Comparison of ENCODE assay signal across 15 cellular contexts in genomic region chr2:100397117-100397860, GRCh38. TPM values are rescaled to one million over a fixed set of nuclear protein-coding genes. Genes with fewer than 3 reads are reported as not detected.
DNase-seq lines count a peak whose midpoint lies in the region; ATAC-seq and TF ChIP-seq lines count a peak whose summit lies in the region.
"Had no signal": no experiment of that assay in that cellular context is flagged by ENCODE, and none has a peak within 500 bp of the region (broad histone marks: within the 10 kb centered on the region; RNA-seq: fewer than 3 reads in every experiment).

No MANE protein-coding gene starts in this region.

- H3K9me2 ChIP-seq in SK-N-SH: no peaks in the 10 kb centered on the region

- no peaks in the 10 kb centered on the region for H4K20me1 ChIP-seq in SK-N-SH (ENCODE audit: insufficient read depth)

- H3K4me1 Mint-ChIP-seq in stimulated activated memory B cell treated with anti-CD40 and anti-IgM and Interleukin-4, amounts not matched to agents 10 μg/mL and 1 μg/mL and 100 μg/mL, for 72 hours: peaks cover 44% of the 10 kb centered on the region

- H3K27ac ChIP-seq in SK-N-SH (ENCODE audit: low read depth in 2 of 2, low read length in 1 of 2): no peak overlapping the region
- H3K27ac ChIP-seq: 22Rv1; BLaER1 treated with 17β-estradiol and CSF1 and Interleukin-3, amounts not matched to agents 10 nM and 100 nM had no signal

- no peak overlapping the region for H3K4me3 Mint-ChIP-seq in stimulated activated memory B cell treated with anti-CD40 and anti-IgM and Interleukin-4, amounts not matched to agents 10 μg/mL and 1 μg/mL and 100 μg/mL, for 72 hours

- no peak for TF ChIP-seq EP300 in SK-N-SH (IDR thresholded peaks at IDR 0.05; ENCODE audit: borderline replicate concordance in 1 of 2, low read depth in 1 of 2, low read length in 1 of 2)

- H3K4me3 ChIP-seq in SK-N-SH (ENCODE audit: low read depth in 2 of 2, low read length in 1 of 2): no peak overlapping the region
- no peak overlapping the region for H3K4me3 ChIP-seq in astrocyte of the spinal cord (ENCODE audit: low read depth, low read length)
- H3K4me3 ChIP-seq: BLaER1 treated with 17β-estradiol and CSF1 and Interleukin-3, amounts not matched to agents 10 nM and 100 nM had no signal

- no peaks in the 10 kb centered on the region for H3K9me3 ChIP-seq in SK-N-SH
- H3K9me3 ChIP-seq: BLaER1 treated with 17β-estradiol and CSF1 and Interleukin-3, amounts not matched to agents 10 nM and 100 nM had no signal

- no peaks in the 10 kb centered on the region for H3K27me3 ChIP-seq in SK-N-SH (ENCODE audit: insufficient read depth)
- H3K27me3 ChIP-seq: BLaER1 treated with 17β-estradiol and CSF1 and Interleukin-3, amounts not matched to agents 10 nM and 100 nM had no signal

- POLR2A ChIA-PET in SK-N-SH (lab: Yijun Ruan, JAX): no interaction called here

- no peaks in the 10 kb centered on the region for H3K4me1 ChIP-seq in SK-N-SH (ENCODE audit: control insufficient read depth in 1 of 2, insufficient read depth in 2 of 2, low read depth in 1 of 2, low read length in 1 of 2)

- H3F3A ChIP-seq in SK-N-SH (replicated peaks; ENCODE audit: insufficient read depth): no peaks in the 10 kb centered on the region

- H3K4me2 ChIP-seq in SK-N-SH: no peak overlapping the region
- H3K4me2 ChIP-seq: BLaER1 treated with 17β-estradiol and CSF1 and Interleukin-3, amounts not matched to agents 10 nM and 100 nM had no signal

- no peak; the same call in 2 of the 3 replicates for ATAC-seq in SK-N-SH treated with all-trans-retinoic acid at 6 μM for 48 hours
- no peak for ATAC-seq in stimulated activated memory B cell treated with anti-CD40 and anti-IgM and Interleukin-4, amounts not matched to agents 10 μg/mL and 1 μg/mL and 100 μg/mL, for 72 hours

- peak overlapping the region; percentile 100 for H3K27ac Mint-ChIP-seq in stimulated activated memory B cell treated with anti-CD40 and anti-IgM and Interleukin-4, amounts not matched to agents 10 μg/mL and 1 μg/mL and 100 μg/mL, for 72 hours

- H3K9me3 Mint-ChIP-seq in stimulated activated memory B cell treated with anti-CD40 and anti-IgM and Interleukin-4, amounts not matched to agents 10 μg/mL and 1 μg/mL and 100 μg/mL, for 72 hours: no peaks in the 10 kb centered on the region

- peaks cover 43% of the 10 kb centered on the region for H3K36me3 Mint-ChIP-seq in stimulated activated memory B cell treated with anti-CD40 and anti-IgM and Interleukin-4, amounts not matched to agents 10 μg/mL and 1 μg/mL and 100 μg/mL, for 72 hours

- no peak overlapping the region for H3K9ac ChIP-seq in SK-N-SH
- H3K9ac ChIP-seq: BLaER1 treated with 17β-estradiol and CSF1 and Interleukin-3, amounts not matched to agents 10 nM and 100 nM had no signal

- CTCF ChIA-PET in SK-N-SH (lab: Yijun Ruan, JAX): interaction anchor here (1.0 to 3.3 kb wide), 2 partner anchors 16 to 134 kb away, joined by 5 to 16 read pairs; no protein-coding TSS in a partner anchor

- 91% methylated on average over 11 of the region's 12 CpGs for WGBS in SK-N-SH (ENCODE audit: low lambda C conversion rate)

- TF ChIP-seq RAD21 in SK-N-SH (IDR thresholded peaks at IDR 0.05; ENCODE audit: low read length): no peak

- in situ Hi-C loops in astrocyte of the spinal cord (cut with HindIII; ENCODE audit: low sequenced_read_pairs): no loop called here

- H3K36me3 ChIP-seq in SK-N-SH (replicated peaks in 1 of 2; ENCODE audit: control insufficient read depth in 1 of 2, insufficient read depth in 2 of 2, low read length in 1 of 2): peaks cover 6 to 43% of the 10 kb centered on the region in 2 experiments

- no peak overlapping the region for H2AFZ ChIP-seq in SK-N-SH (ENCODE audit: low read depth)

- no peaks in the 10 kb centered on the region for H3K79me2 ChIP-seq in SK-N-SH (ENCODE audit: insufficient read depth)

- DNase-seq in SK-N-SH (peak; percentile 4), astrocyte of the spinal cord (ENCODE audit: low read depth, low spot score) (peak; percentile 17), iris pigment epithelial cell (ENCODE audit: low read depth) (peak; percentile 47), NCI-H2227 treated with DMSO at 0.1 percent for 48 hours (lab: John Stamatoyannopoulos, UW) (no peak), NCI-H446 (lab: John Stamatoyannopoulos, UW) (no peak), NCI-H69 (lab: John Stamatoyannopoulos, UW) (no peak)
- DNase-seq: DMS153, Kasumi-1, NCI-H1105 treated with DMSO at 0.1 percent for 48 hours, NCI-H187, NCI-H510A had no signal

- no peaks in the 10 kb centered on the region for H3K27me3 Mint-ChIP-seq in stimulated activated memory B cell treated with anti-CD40 and anti-IgM and Interleukin-4, amounts not matched to agents 10 μg/mL and 1 μg/mL and 100 μg/mL, for 72 hours

- TF ChIP-seq CTCF in SK-N-SH (IDR thresholded peaks at IDR 0.05) (no peak), astrocyte of the spinal cord (IDR thresholded peaks at IDR 0.05; ENCODE audit: low read depth, low read length) (no peak)

TF ChIP-seq in SK-N-SH, 30 proteins besides CTCF, POLR2A, EP300 and RAD21:
- TF ChIP-seq PBX3 (IDR thresholded peaks at IDR 0.05): no peak
TF ChIP-seq in SK-N-SH: peak in this region for 0.

TF ChIP-seq in SK-N-SH treated with all-trans-retinoic acid at 6 μM for 48 hours, 23 proteins besides CTCF, POLR2A, EP300 and RAD21 (continues in another document):
- TF ChIP-seq RARB (CRISPR knock-in tag; IDR thresholded peaks at IDR 0.05) (no peak), ESRRG (CRISPR knock-in tag; IDR thresholded peaks at IDR 0.05) (no peak), POU6F1 (CRISPR knock-in tag; IDR thresholded peaks at IDR 0.05; ENCODE audit: borderline replicate concordance, low read depth) (no peak), ZNF70 (CRISPR knock-in tag; IDR thresholded peaks at IDR 0.05) (no peak), CSRNP3 (CRISPR knock-in tag; IDR thresholded peaks at IDR 0.05) (no peak), PPARA (CRISPR knock-in tag; IDR thresholded peaks at IDR 0.05; ENCODE audit: borderline replicate concordance) (no peak), BACH2 (CRISPR knock-in tag; IDR thresholded peaks at IDR 0.05; ENCODE audit: borderline replicate concordance) (no peak), CSDC2 (CRISPR knock-in tag; IDR thresholded peaks at IDR 0.05) (no peak), ZNF8 (CRISPR knock-in tag; IDR thresholded peaks at IDR 0.05) (no peak), CREB5 (CRISPR knock-in tag; IDR thresholded peaks at IDR 0.05; ENCODE audit: low read depth) (no peak), GLIS3 (CRISPR knock-in tag; IDR thresholded peaks at IDR 0.05) (no peak), ZFP3 (CRISPR knock-in tag; IDR thresholded peaks at IDR 0.05) (no peak), ZC3H10 (CRISPR knock-in tag; IDR thresholded peaks at IDR 0.05) (no peak)

RNA-seq across cellular contexts. Expression of gene CHST10, which starts 20.2 kb away (rescaled TPM):
- polyA plus RNA-seq in SK-N-SH (2012; rRNA removed): 17.6 and 20.0 TPM in 2 replicates
- 13.6 and 16.4 TPM in 2 replicates for polyA plus RNA-seq in SK-N-SH (2012; cell fraction: cytosol; rRNA removed)
- 14.5 and 20.3 TPM in 2 replicates for polyA plus RNA-seq in SK-N-SH (2012; cell fraction: nucleus; rRNA removed)

Comparison
In these comparisons a context has a peak if more than half of its experiments do, and no peak if none do; other contexts are left out.
1. DNase-seq: peak in SK-N-SH (single experiment), astrocyte of the spinal cord (single experiment) and iris pigment epithelial cell (single experiment); none in NCI-H2227 treated with DMSO at 0.1 percent for 48 hours (single experiment), NCI-H446 (0 of 2) and NCI-H69 (single experiment).